In the genomic region with DNA sequence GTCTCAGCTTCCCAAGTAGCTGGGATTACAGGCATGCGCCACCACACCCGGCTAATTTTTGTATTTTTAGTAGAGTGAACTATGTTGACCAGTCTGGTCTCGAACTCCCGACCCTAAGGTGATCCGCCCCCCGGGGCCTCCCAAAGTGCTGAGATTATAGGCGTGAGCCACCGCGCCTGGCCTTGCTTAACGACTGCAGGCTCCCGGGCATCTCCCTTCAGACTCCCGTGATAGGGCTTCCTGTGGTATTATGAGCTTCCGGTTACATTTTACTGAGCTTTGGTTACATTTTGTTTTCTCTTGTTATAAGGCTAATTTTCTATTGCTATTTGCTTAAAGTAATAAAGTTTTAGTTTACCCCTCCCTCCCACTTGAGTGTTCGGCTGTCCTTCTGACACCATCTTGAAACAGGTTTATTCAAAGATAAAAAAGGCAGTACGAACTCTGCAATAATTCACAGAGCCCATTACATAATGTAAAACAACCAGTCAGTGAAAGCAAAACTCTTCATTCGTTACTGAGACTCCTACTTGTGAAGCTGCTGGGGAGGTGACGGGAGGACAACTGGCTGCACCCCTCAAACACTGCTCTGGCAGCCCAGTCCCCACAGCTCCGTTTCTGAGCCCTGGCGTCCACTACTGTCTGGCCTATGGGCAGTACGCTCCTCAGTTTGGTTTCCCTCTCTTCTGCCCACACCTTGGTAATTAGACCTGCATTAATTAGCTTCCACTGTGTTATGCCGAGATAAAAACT, we compare ENCODE assay signal across 22 cellular contexts.
A peak's percentile ranks its signal among the peaks of the same experiment; 100 is the strongest.
DNase-seq lines count a peak whose midpoint lies in the region; ATAC-seq, FAIRE-seq and TF ChIP-seq lines count a peak whose summit lies in the region.
"Had no signal": no experiment of that assay in that cellular context is flagged by ENCODE, and none has a peak within 500 bp of the region (broad histone marks: within the 10 kb centered on the region; RNA-seq: fewer than 3 reads in every experiment).

No MANE protein-coding gene starts in this region.

- intact Hi-C loops in pancreas (cut with DNase I), result no loop called here

- 76 to 82% methylated on average over 21 of the region's 21 CpGs for WGBS in pancreas, 2 donors

- no peak for TF ChIP-seq CTCF in fibroblast of villous mesenchyme (IDR thresholded peaks at IDR 0.05; ENCODE audit: insufficient read depth, low read depth, low read length)
- TF ChIP-seq CTCF in pancreas (IDR thresholded peaks at IDR 0.05), result no peak

- H3K4me3 ChIP-seq in fibroblast of villous mesenchyme (ENCODE audit: low read depth, low read length), result peak overlapping the region; percentile 57
- H3K4me3 ChIP-seq in pancreas, result no peak overlapping the region
- H3K4me3 ChIP-seq: BLaER1 treated with 17β-estradiol and CSF1 and Interleukin-3, amounts not matched to agents 10 nM and 100 nM; hepatocyte had no signal

- peak; percentile 62 for DNase-seq in Daoy (ENCODE audit: low read depth)
- peak; percentile 20 for DNase-seq in NCI-H2029 (lab: John Stamatoyannopoulos, UW)
- DNase-seq in NCI-H748 treated with DMSO at 0.1 percent for 48 hours (lab: John Stamatoyannopoulos, UW), result peak; percentile 44
- peak; percentile 32 for DNase-seq in fibroblast of villous mesenchyme (ENCODE audit: low read depth)
- DNase-seq in pancreas, result no peak
- no peak for DNase-seq in NK-92 treated with Interleukin-12 subunit alpha and Interleukin-12 subunit beta, amount 100 ng/mL, for 24 hours (lab: John Stamatoyannopoulos, UW)
- DNase-seq in UCSD-AML1 (lab: John Stamatoyannopoulos, UW; ENCODE audit: unreplicated experiment), result no peak
- DNase-seq: activated CD4-positive, alpha-beta memory T cell treated with anti-CD3 and anti-CD28 coated beads, Interleukin-2, amount 10 ng/mL, durations not matched to agents 7 days and 5 days; activated gamma-delta T cell treated with Interleukin-2 at 50 U/mL for 16 hours; brain microvascular endothelial cell; effector CD4-positive, alpha-beta T cell; H9; NCI-H1092; SW 1271 had no signal

- no peaks in the 10 kb centered on the region for H3K36me3 ChIP-seq in pancreas
- H3K36me3 ChIP-seq: BLaER1 treated with 17β-estradiol and CSF1 and Interleukin-3, amounts not matched to agents 10 nM and 100 nM; brain microvascular endothelial cell had no signal

- FAIRE-seq in pancreas (lab: Jason Lieb, UNC), result no peak
- FAIRE-seq: D721Med, frontal cortex, HTR-8/SVneo had no signal

- no peaks in the 10 kb centered on the region for H3K4me1 ChIP-seq in pancreas
- H3K4me1 ChIP-seq: BLaER1 treated with 17β-estradiol and CSF1 and Interleukin-3, amounts not matched to agents 10 nM and 100 nM had no signal

- H3K9me3 ChIP-seq in pancreas, result no peaks in the 10 kb centered on the region

- H3K27me3 ChIP-seq in pancreas, result no peaks in the 10 kb centered on the region
- H3K27me3 ChIP-seq: BLaER1 treated with 17β-estradiol and CSF1 and Interleukin-3, amounts not matched to agents 10 nM and 100 nM; brain microvascular endothelial cell; hepatocyte had no signal

- H3K27ac ChIP-seq in pancreas, result no peak overlapping the region
- H3K27ac ChIP-seq: BLaER1 treated with 17β-estradiol and CSF1 and Interleukin-3, amounts not matched to agents 10 nM and 100 nM; brain microvascular endothelial cell; hepatocyte had no signal

- TF ChIP-seq POLR2A in GM18505 (IDR thresholded peaks at IDR 0.05; ENCODE audit: borderline replicate concordance, extremely low read depth, insufficient read depth, insufficient read length), result no peak

- ATAC-seq in pancreas (no peak), GM18505 (IDR thresholded peaks at IDR 0.05; ENCODE audit: unreplicated experiment) (no peak)
- ATAC-seq: activated CD4-positive, CD25-positive, alpha-beta regulatory T cell treated with anti-CD3 and anti-CD28 coated beads, Interleukin-2, amount 50 U/mL, for 24 hours; sciatic nerve had no signal

Comparison
In these comparisons a context has a peak if more than half of its experiments do, and no peak if none do; other contexts are left out.
1. DNase-seq: peak in Daoy (single experiment), NCI-H2029 (single experiment), NCI-H748 treated with DMSO at 0.1 percent for 48 hours (single experiment) and fibroblast of villous mesenchyme (single experiment); none in pancreas (0 of 6), NK-92 treated with Interleukin-12 subunit alpha and Interleukin-12 subunit beta, amount 100 ng/mL, for 24 hours (single experiment) and UCSD-AML1 (single experiment).